ENCODE assay signal across 8 cellular contexts in the genomic region with DNA sequence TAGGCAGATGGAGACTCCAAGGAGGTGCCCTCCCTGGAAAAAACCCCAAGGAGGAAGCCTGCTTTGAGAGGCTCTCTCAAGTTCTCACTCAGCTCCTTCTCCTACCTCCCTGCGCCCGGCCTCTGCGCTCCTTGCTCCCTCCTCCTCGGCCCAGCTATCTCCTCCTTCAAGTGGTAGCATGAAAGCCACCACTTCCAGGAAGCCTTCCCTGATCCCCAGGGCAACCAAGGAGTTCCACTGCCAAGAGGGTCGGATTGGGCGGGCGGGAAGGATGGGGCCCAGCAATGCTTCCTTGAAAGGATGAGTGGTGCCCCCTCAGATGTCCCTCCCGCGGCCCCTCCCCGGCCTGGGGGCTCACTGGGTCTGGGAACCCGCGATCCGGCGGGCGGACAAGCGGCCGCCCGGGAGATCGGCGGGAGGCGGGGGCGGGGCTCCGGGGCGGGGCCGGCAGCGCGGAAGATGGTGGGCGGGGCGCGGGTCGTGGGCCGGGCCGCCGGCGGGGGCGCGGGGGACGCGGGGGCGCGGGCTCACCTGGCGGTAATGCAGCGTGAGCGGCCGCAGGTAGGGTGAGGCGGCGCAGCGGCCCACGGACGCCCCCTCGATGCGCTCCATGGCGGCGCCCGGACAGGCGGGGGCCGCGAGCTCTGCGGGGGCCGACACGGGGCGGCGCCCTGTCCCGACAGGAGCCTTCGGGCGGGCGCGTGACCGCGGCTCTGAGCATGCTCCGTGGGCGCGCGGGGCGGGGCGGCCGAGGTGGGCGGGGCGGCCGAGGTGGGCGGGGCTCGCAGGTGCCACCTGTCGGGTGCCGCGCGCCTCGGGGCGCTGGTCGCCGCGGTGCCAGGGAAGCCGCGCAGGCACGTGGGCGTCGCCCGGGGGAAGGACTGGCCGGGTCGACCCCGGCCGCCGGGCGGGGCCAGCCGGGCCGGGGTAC. TPM values are rescaled to one million over a fixed set of nuclear protein-coding genes. Genes with fewer than 3 reads are reported as not detected.
DNase-seq lines count a peak whose midpoint lies in the region; ATAC-seq, FAIRE-seq and TF ChIP-seq lines count a peak whose summit lies in the region.

A gene (minus strand): TSS at position 715 of the 931 bp plus-strand sequence. CDS start 103 bp downstream, at position 612.

- H3K9me3 ChIP-seq in pancreas (no peaks in the 10 kb centered on the region), upper lobe of left lung (no peaks in the 10 kb centered on the region)

- peak; percentile 60 for DNase-seq in NCI-H82 (lab: John Stamatoyannopoulos, UW)
- DNase-seq in NCI-H82 treated with DMSO at 0.1 percent for 48 hours (lab: John Stamatoyannopoulos, UW; ENCODE audit: unreplicated experiment), result no peak
- DNase-seq in RPMI8226, result peak; percentile 79
- peak; percentile 83 for DNase-seq in activated naive CD4-positive, alpha-beta T cell treated with Interleukin-2 at 50 U/mL for 16 hours
- DNase-seq in glomerular endothelial cell (ENCODE audit: extremely low read depth, low read depth, low spot score), result no peak
- peak; percentile 79 to 98 (median 93) for DNase-seq in pancreas
- peak; percentile 88 to 98 for DNase-seq in upper lobe of left lung

- intact Hi-C loops in pancreas (cut with DNase I), result no loop called here

- H3K4me1 ChIP-seq in pancreas (peaks cover 10 to 15% (median 11%) of the 10 kb centered on the region in 3 donors), upper lobe of left lung (peaks cover 20 to 37% (median 25%) of the 10 kb centered on the region in 4 donors)

- peak within 1 kb of the TSS; percentile 23 to 64 (median 44) for H3K4me3 ChIP-seq in pancreas
- H3K4me3 ChIP-seq in upper lobe of left lung, result peak within 1 kb of the TSS; percentile 52 to 74 (median 64)

- 1 to 2% methylated on average over 46 to 104 of the region's 105 CpGs for WGBS in pancreas, 2 donors
- whole genome bisulfite sequencing in upper lobe of left lung, 2 donors, result 1 to 4% methylated on average over 22 to 58 of the region's 105 CpGs

- H3K27ac ChIP-seq in pancreas, result peak within 1 kb of the TSS in 2 of 4 donors; percentile 22 to 55
- H3K27ac ChIP-seq in upper lobe of left lung, result peak within 1 kb of the TSS; percentile 53 to 89 (median 72)

- no peak for TF ChIP-seq EP300 in upper lobe of left lung (IDR thresholded peaks at IDR 0.05)

- TF ChIP-seq CTCF in pancreas (IDR thresholded peaks at IDR 0.05) (no peak), upper lobe of left lung (IDR thresholded peaks at IDR 0.05) (peak in 2 of 6 experiments; percentile 23 to 27)

- no peak for FAIRE-seq in pancreas (lab: Jason Lieb, UNC)

- TF ChIP-seq POLR2A in upper lobe of left lung (IDR thresholded peaks at IDR 0.05), result peak in 1 of 4 donors; percentile 55

- H3K36me3 ChIP-seq in pancreas, result no peaks in the 10 kb centered on the region
- no peaks in the 10 kb centered on the region for H3K36me3 ChIP-seq in upper lobe of left lung

- H3K27me3 ChIP-seq in pancreas (no peaks in the 10 kb centered on the region), upper lobe of left lung (no peaks in the 10 kb centered on the region)

- ATAC-seq in HG03354 (IDR thresholded peaks at IDR 0.05; ENCODE audit: poor library complexity, severe bottlenecking, unreplicated experiment) (peak; percentile 55), pancreas (peak; percentile 83 to 90 (median 85)), upper lobe of left lung (ENCODE audit: low FRiP score in 2 of 2) (peak; percentile 69 to 80)

RNA-seq across cellular contexts. Expression of the gene that starts here (rescaled TPM):
- total RNA-seq in glomerular endothelial cell, result 66.8 and 69.8 TPM in 2 replicates
- total RNA-seq in pancreas, result 10 to 100 TPM; 24.7 to 36.6 (median 30.4) TPM
- polyA plus RNA-seq in pancreas, result 10 to 100 TPM; 47.8 to 64.9 TPM
- total RNA-seq in upper lobe of left lung, result 10 to 100 TPM; 17.9 to 87.5 (median 54.9) TPM

Comparison
In these comparisons a context has a peak if more than half of its experiments do, and no peak if none do; other contexts are left out.
1. DNase-seq: peak in NCI-H82 (single experiment), RPMI8226 (single experiment), activated naive CD4-positive, alpha-beta T cell treated with Interleukin-2 at 50 U/mL for 16 hours (single experiment), pancreas (6 of 6) and upper lobe of left lung (2 of 2); none in NCI-H82 treated with DMSO at 0.1 percent for 48 hours (single experiment) and glomerular endothelial cell (single experiment).
2. Peak in every context shown above with its lines, with median percentiles within 50 percentile points of each other: ATAC-seq.